Comparison of ENCODE assay signal across 19 cellular contexts in the genomic region with DNA sequence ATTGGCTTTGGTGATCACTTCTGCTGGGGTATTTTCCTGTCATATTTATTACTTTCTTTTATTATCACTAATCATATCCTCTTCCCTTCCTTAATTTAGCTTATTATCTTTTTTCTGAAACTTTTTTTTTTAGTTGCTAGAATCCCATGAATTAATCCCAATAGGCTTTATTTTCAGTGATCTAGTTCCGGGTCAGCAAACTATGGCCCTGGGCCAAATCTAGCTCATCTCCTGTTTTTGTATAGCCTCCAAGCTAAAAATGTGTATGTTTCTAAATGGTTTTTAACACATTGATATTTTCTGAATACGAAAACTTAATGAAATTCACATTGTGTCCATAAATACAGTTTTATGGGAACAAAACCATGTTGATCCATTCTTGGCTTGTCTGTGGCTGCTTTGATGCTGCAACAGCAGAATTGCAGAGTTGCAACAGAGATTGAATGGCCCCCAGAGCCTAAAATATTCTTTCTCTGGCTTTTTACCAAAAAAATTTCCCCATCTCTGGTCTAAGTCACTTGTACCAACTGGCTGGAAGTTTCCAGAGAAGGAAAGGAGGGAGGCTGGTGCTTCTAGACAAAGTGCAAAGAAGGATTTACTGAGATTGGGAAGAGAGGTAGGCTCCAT. TPM values are rescaled to one million over a fixed set of nuclear protein-coding genes. Genes with fewer than 3 reads are reported as not detected.
DNase-seq lines count a peak whose midpoint lies in the region; ATAC-seq and TF ChIP-seq lines count a peak whose summit lies in the region.
"Had no signal": no experiment of that assay in that cellular context is flagged by ENCODE, and none has a peak within 500 bp of the region (broad histone marks: within the 10 kb centered on the region; RNA-seq: fewer than 3 reads in every experiment).

No MANE protein-coding gene starts in this region.

- intact Hi-C loops in breast epithelium (cut with DNase I; ENCODE audit: low total_unique reads) (loop anchor here (10.0 kb wide), 1 partner anchor 116 kb away; no protein-coding TSS in a partner anchor), mammary epithelial cell (cut with micrococcal nuclease) (no loop called here), vagina (cut with DNase I) (no loop called here)

- no peaks in the 10 kb centered on the region for H3K79me2 ChIP-seq in mammary epithelial cell (ENCODE audit: insufficient read depth, low read length)

- no peak for TF ChIP-seq CTCF in breast epithelium (IDR thresholded peaks at IDR 0.05)
- TF ChIP-seq CTCF in mammary epithelial cell (conservative IDR thresholded peaks at IDR 0.05 in 1 of 2, IDR thresholded peaks at IDR 0.05 in 1 of 2; ENCODE audit: extremely low read depth in 1 of 2, insufficient read depth in 1 of 2, low read depth in 1 of 2, low read length in 2 of 2), result no peak
- TF ChIP-seq CTCF in omental fat pad (IDR thresholded peaks at IDR 0.05), result no peak
- no peak for TF ChIP-seq CTCF in vagina (IDR thresholded peaks at IDR 0.05)

- peaks cover 0 to 4% of the 10 kb centered on the region in 2 donors for H3K4me1 ChIP-seq in breast epithelium
- H3K4me1 ChIP-seq in mammary epithelial cell (ENCODE audit: insufficient read depth, low read length), result peaks cover 13% of the 10 kb centered on the region
- peaks cover 20% of the 10 kb centered on the region for H3K4me1 ChIP-seq in vagina

- no peak overlapping the region for H3K9ac ChIP-seq in mammary epithelial cell (ENCODE audit: insufficient read depth, low read length)

- no TSS peak for BruUV-seq in mammary epithelial cell (replicated peaks; lab: Mats Ljungman, UMichigan)

- no peak overlapping the region for H2AFZ ChIP-seq in mammary epithelial cell (ENCODE audit: low read depth, low read length)

- H4K20me1 ChIP-seq in mammary epithelial cell (ENCODE audit: insufficient read depth, low read length), result no peaks in the 10 kb centered on the region

- in situ Hi-C loops in mammary epithelial cell (cut with MboI; ENCODE audit: low sequenced_read_pairs in 2 of 2), result no loop called here

- dilution Hi-C loops in mammary epithelial cell (cut with HindIII; ENCODE audit: low sequenced_read_pairs), result no loop called here

- H3K36me3 ChIP-seq in breast epithelium (no peaks in the 10 kb centered on the region), mammary epithelial cell (ENCODE audit: insufficient read depth, low read length) (no peaks in the 10 kb centered on the region), vagina (no peaks in the 10 kb centered on the region)

- H3K4me2 ChIP-seq in mammary epithelial cell (ENCODE audit: insufficient read depth, low read depth, low read length), result no peak overlapping the region

- H3K27ac ChIP-seq in breast epithelium (peak overlapping the region; percentile 45 to 79), mammary epithelial cell (ENCODE audit: insufficient read depth, low read depth, low read length) (no peak overlapping the region), vagina (peak overlapping the region; percentile 81)

- CTCF ChIA-PET in mammary epithelial cell (lab: Charles Lee; ENCODE audit: low non-redundant PET), result no interaction called here

- H3K4me3 ChIP-seq in breast epithelium (no peak overlapping the region), mammary epithelial cell (replicated peaks in 1 of 3; ENCODE audit: insufficient read depth in 1 of 3, low read depth in 2 of 3, low read length in 3 of 3) (no peak overlapping the region), vagina (no peak overlapping the region)
- H3K4me3 ChIP-seq: skin epidermis had no signal

- ATAC-seq in omental fat pad (ENCODE audit: low FRiP score) (peak; percentile 31), HG02571 (IDR thresholded peaks at IDR 0.05; ENCODE audit: unreplicated experiment) (no peak), GM18867 (IDR thresholded peaks at IDR 0.05; ENCODE audit: unreplicated experiment) (no peak)
- ATAC-seq: activated CD4-positive, alpha-beta T cell treated with anti-CD3 and anti-CD28 coated beads for 36 hours had no signal

- H3K9me3 ChIP-seq in breast epithelium (no peaks in the 10 kb centered on the region), mammary epithelial cell (replicated peaks; ENCODE audit: insufficient read depth, low read length) (no peaks in the 10 kb centered on the region), vagina (no peaks in the 10 kb centered on the region)

- no peaks in the 10 kb centered on the region for H3K27me3 ChIP-seq in breast epithelium
- H3K27me3 ChIP-seq in mammary epithelial cell (ENCODE audit: insufficient read depth, low read length), result no peaks in the 10 kb centered on the region
- H3K27me3 ChIP-seq in vagina, result no peaks in the 10 kb centered on the region

- TF ChIP-seq POLR2A in breast epithelium (IDR thresholded peaks at IDR 0.05), result no peak
- no peak for TF ChIP-seq POLR2A in vagina (IDR thresholded peaks at IDR 0.05)

- 97% methylated on average over 2 of the region's 2 CpGs for WGBS in mammary epithelial cell (ENCODE audit: low coverage, missing lambda C conversion rate)

- DNase-seq in breast epithelium (ENCODE audit: low spot score in 2 of 2) (no peak), mammary epithelial cell (no peak), fibroblast of peridontal ligament (ENCODE audit: extremely low read depth) (peak; percentile 92), omental fat pad (ENCODE audit: low spot score) (no peak), vagina (ENCODE audit: extremely low spot score in 2 of 2) (no peak), D341Med (ENCODE audit: low spot score) (no peak)
- DNase-seq: activated CD4-positive, alpha-beta T cell treated with anti-CD3 and anti-CD28 coated beads for 36 hours; activated effector memory CD4-positive, alpha-beta T cell treated with Interleukin-2 at 50 U/mL for 16 hours; CD4-positive, CD25-positive, alpha-beta regulatory T cell; H7; MM.1S; NCI-H187 treated with DMSO at 0.1 percent for 48 hours; NCI-H446; occipital lobe; RPMI8226; stimulated activated CD8-positive, alpha-beta memory T cell treated with anti-CD3 and anti-CD28 coated beads, Interleukin-4, amount 100 ng/mL, for 48 hours had no signal

RNA-seq across cellular contexts. Expression of a gene that starts 47.5 kb away (rescaled TPM):
- 100 to 1,000 TPM in 1 of 3 donors, 10 to 100 TPM in 2; 78.3 to 113 (median 97.8) TPM for total RNA-seq in breast epithelium
- 10 to 100 TPM; 56.2 to 62.6 TPM for total RNA-seq in mammary epithelial cell
- polyA plus RNA-seq in mammary epithelial cell, result 26.4 TPM
- polyA minus RNA-seq in mammary epithelial cell, result 98.2 TPM
- total RNA-seq in omental fat pad, result 10 to 100 TPM; 61.8 to 96.0 (median 71.5) TPM
- total RNA-seq in vagina, result 40.5 TPM

RNA-seq across cellular contexts. Expression of a gene that starts 47.9 kb away (rescaled TPM):
- total RNA-seq in breast epithelium (10 to 100 TPM; 17.4 to 40.0 (median 24.6) TPM), mammary epithelial cell (10 to 100 TPM in 1 of 2 donors, 1 to 10 TPM in 1; 6.8 to 29.7 TPM), omental fat pad (10 to 100 TPM; 27.1 to 34.5 (median 32.0) TPM), vagina (21.6 TPM)
- polyA plus RNA-seq in mammary epithelial cell, result 15.4 TPM
- 20.2 TPM for polyA minus RNA-seq in mammary epithelial cell
